ENCODE assay signal across 10 cellular contexts in the genomic region with DNA sequence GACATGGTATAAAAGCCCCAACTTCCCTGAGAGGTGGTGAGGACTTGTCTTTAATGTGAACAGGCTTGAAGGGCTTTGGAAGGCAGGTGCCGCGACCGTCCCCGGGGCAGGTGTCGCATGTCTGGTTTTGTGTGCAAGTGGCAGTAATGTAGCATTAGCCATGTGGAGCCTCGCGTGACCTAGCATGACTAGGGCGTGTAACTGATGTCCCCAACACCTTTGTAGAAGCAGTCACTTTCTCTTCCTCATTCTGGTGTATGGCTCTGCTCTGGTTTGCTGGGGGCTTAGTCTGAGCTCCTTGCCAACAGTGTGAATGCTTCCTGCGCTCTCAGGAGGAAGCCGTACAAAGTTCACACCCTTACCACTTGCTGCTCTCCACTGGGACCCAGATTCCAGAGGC.
A peak's percentile ranks its signal among the peaks of the same experiment; 100 is the strongest.
DNase-seq lines count a peak whose midpoint lies in the region; ATAC-seq and TF ChIP-seq lines count a peak whose summit lies in the region.
"Had no signal": no experiment of that assay in that cellular context is flagged by ENCODE, and none has a peak within 500 bp of the region (broad histone marks: within the 10 kb centered on the region; RNA-seq: fewer than 3 reads in every experiment).

No MANE protein-coding gene starts in this region.

- no peaks in the 10 kb centered on the region for H3K79me2 ChIP-seq in OCI-LY1 (ENCODE audit: insufficient read depth, low read length)

- TF ChIP-seq CTCF in OCI-LY1 (IDR thresholded peaks at IDR 0.05; ENCODE audit: low read length) (no peak), ovary (IDR thresholded peaks at IDR 0.05) (no peak), body of pancreas (IDR thresholded peaks at IDR 0.05) (no peak)

- H3K9ac ChIP-seq in OCI-LY1 (ENCODE audit: low read length): no peak overlapping the region

- TF ChIP-seq EP300 in ovary (IDR thresholded peaks at IDR 0.05): no peak

- TF ChIP-seq POLR2A in ovary (IDR thresholded peaks at IDR 0.05) (no peak), body of pancreas (IDR thresholded peaks at IDR 0.05) (no peak)

- WGBS in ovary, 3 donors: 90 to 93% (median 92%) methylated on average over 10 of the region's 10 CpGs
- WGBS in body of pancreas, 2 donors: 93 to 98% methylated on average over 6 to 10 of the region's 10 CpGs

- no peak overlapping the region for H3K4me2 ChIP-seq in OCI-LY1 (ENCODE audit: low read length)

- H2AFZ ChIP-seq in OCI-LY1 (ENCODE audit: low read length): no peak overlapping the region

- H4K20me1 ChIP-seq in OCI-LY1 (ENCODE audit: insufficient read depth, low read length): no peaks in the 10 kb centered on the region

- H3K9me3 ChIP-seq in OCI-LY1 (ENCODE audit: low read length): no peaks in the 10 kb centered on the region
- no peaks in the 10 kb centered on the region for H3K9me3 ChIP-seq in ovary
- H3K9me3 ChIP-seq in body of pancreas: no peaks in the 10 kb centered on the region

- H3K27ac ChIP-seq in OCI-LY1 (ENCODE audit: low read depth, low read length, poor library complexity, severe bottlenecking): peak overlapping the region; percentile 57
- peak overlapping the region in 1 of 2 donors; percentile 53 for H3K27ac ChIP-seq in ovary
- no peak overlapping the region for H3K27ac ChIP-seq in body of pancreas

- H3K4me3 ChIP-seq in OCI-LY1 (ENCODE audit: low read depth, low read length, poor library complexity, severe bottlenecking): no peak overlapping the region
- no peak overlapping the region for H3K4me3 ChIP-seq in ovary
- H3K4me3 ChIP-seq in body of pancreas: no peak overlapping the region

- DNase-seq in NCI-H128 (lab: John Stamatoyannopoulos, UW; ENCODE audit: unreplicated experiment) (no peak), ovary (no peak), body of pancreas (no peak), NCI-H2029 treated with DMSO at 0.1 percent for 48 hours (lab: John Stamatoyannopoulos, UW) (no peak)
- DNase-seq: activated CD4-positive, alpha-beta T cell treated with anti-CD3 and anti-CD28 coated beads for 4 hours; natural killer cell had no signal

- ATAC-seq in GM18499 (IDR thresholded peaks at IDR 0.05; ENCODE audit: insufficient read depth, unreplicated experiment): peak; percentile 98
- peak; percentile 99 for ATAC-seq in GM19455 (IDR thresholded peaks at IDR 0.05; ENCODE audit: unreplicated experiment)
- peak; percentile 98 for ATAC-seq in HG03045 (IDR thresholded peaks at IDR 0.05; ENCODE audit: unreplicated experiment)
- no peak for ATAC-seq in body of pancreas

- H3K4me1 ChIP-seq in OCI-LY1 (ENCODE audit: insufficient read depth, low read length, severe bottlenecking) (peaks cover 8% of the 10 kb centered on the region), ovary (ENCODE audit: insufficient read depth) (peaks cover 12% of the 10 kb centered on the region), body of pancreas (peaks cover 4% of the 10 kb centered on the region)

- H3K36me3 ChIP-seq in OCI-LY1 (ENCODE audit: insufficient read depth, low read length) (no peaks in the 10 kb centered on the region), ovary (no peaks in the 10 kb centered on the region), body of pancreas (replicated peaks in 1 of 2; ENCODE audit: insufficient read depth in 1 of 2, low read depth in 2 of 2) (no peaks in the 10 kb centered on the region)

- H3K27me3 ChIP-seq in OCI-LY1 (ENCODE audit: insufficient read depth, low read length): no peaks in the 10 kb centered on the region
- no peaks in the 10 kb centered on the region for H3K27me3 ChIP-seq in ovary
- no peaks in the 10 kb centered on the region for H3K27me3 ChIP-seq in body of pancreas

- H3K9me2 ChIP-seq in OCI-LY1 (ENCODE audit: low read depth, low read length): no peaks in the 10 kb centered on the region

- no peaks in the 10 kb centered on the region for H3F3A ChIP-seq in OCI-LY1 (ENCODE audit: insufficient read depth, low read length)

- intact Hi-C loops in ovary (cut with DNase I): loop anchor here in 2 of 4 donors (5.0 to 10.0 kb wide), 2 partner anchors 143 to 145 kb away; a partner anchor contains a TSS
- intact Hi-C loops in body of pancreas (cut with DNase I): no loop called here
